In the genomic region with DNA sequence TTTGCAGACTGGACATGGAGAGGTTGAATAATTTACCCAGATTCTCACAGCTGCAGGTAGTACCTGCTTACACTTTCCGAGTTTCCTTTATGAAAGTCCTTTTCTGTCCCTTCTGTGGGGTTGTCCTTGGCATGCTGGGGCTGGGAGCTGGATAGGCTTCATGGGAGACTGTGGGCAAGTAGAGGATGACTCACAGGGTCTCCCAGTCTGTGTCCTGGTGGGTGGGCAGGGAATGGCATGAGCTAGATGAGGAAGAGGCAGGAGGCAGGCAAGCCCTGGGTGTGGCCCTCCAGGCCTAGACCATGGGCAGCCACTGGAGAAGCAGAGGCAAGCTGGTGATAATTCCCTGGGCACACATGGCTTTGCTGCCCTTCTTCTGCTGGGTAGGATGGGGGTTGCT, we compare ENCODE assay signal across 18 cellular contexts.
DNase-seq lines count a peak whose midpoint lies in the region; FAIRE-seq and TF ChIP-seq lines count a peak whose summit lies in the region.
"Had no signal": no experiment of that assay in that cellular context is flagged by ENCODE, and none has a peak within 500 bp of the region (broad histone marks: within the 10 kb centered on the region; RNA-seq: fewer than 3 reads in every experiment).

No MANE protein-coding gene starts in this region.

- H3K4me1 ChIP-seq in smooth muscle cell (ENCODE audit: low read depth) (no peaks in the 10 kb centered on the region), H9 (ENCODE audit: insufficient read depth, low read length) (peaks cover 4% of the 10 kb centered on the region; the same call in 1 of the 2 replicates), HAP-1 (no peaks in the 10 kb centered on the region)

- H3K27me3 Mint-ChIP-seq in H9 (ENCODE audit: low read depth): peaks cover 11% of the 10 kb centered on the region

- H3K4me1 Mint-ChIP-seq in H9: peaks cover 18 to 29% of the 10 kb centered on the region in 2 experiments

- H4K8ac ChIP-seq in H9 (replicated peaks; ENCODE audit: insufficient read length, low read depth, low read length): no peak overlapping the region

- H3K4me3 Mint-ChIP-seq in H9: no peak overlapping the region

- H3K56ac ChIP-seq in H9 (ENCODE audit: insufficient read length, low read depth, low read length): no peak overlapping the region

- H3K18ac ChIP-seq in H9 (ENCODE audit: insufficient read length, low read depth, low read length): no peak overlapping the region

- H3K27me3 ChIP-seq in smooth muscle cell (ENCODE audit: low read depth) (no peaks in the 10 kb centered on the region), H9 (ENCODE audit: insufficient read depth, low read length) (no peaks in the 10 kb centered on the region), HAP-1 (ENCODE audit: low read depth) (no peaks in the 10 kb centered on the region)
- H3K27me3 ChIP-seq: SJCRH30 had no signal

- H3K27ac Mint-ChIP-seq in H9: no peak overlapping the region; a peak in 1 of 7 replicates

- H2BK120ac ChIP-seq in H9 (ENCODE audit: low read depth, low read length, poor library complexity, severe bottlenecking): no peak overlapping the region

- H3K36me3 ChIP-seq in smooth muscle cell (ENCODE audit: low read depth) (no peaks in the 10 kb centered on the region), HAP-1 (replicated peaks) (no peaks in the 10 kb centered on the region)

- H3K27ac ChIP-seq in smooth muscle cell (ENCODE audit: low read depth) (no peak overlapping the region), H9 (ENCODE audit: insufficient read length, low read depth, low read length) (no peak overlapping the region)
- H3K27ac ChIP-seq: HL-60, SJCRH30 had no signal

- H3K9ac ChIP-seq in smooth muscle cell (ENCODE audit: low read depth) (no peak overlapping the region), H9 (ENCODE audit: extremely low read depth, insufficient read length, low read length) (no peak overlapping the region)

- no peak overlapping the region for H2BK12ac ChIP-seq in H9 (ENCODE audit: insufficient read length, low read depth, low read length)

- H3K36me3 Mint-ChIP-seq in H9 (ENCODE audit: insufficient read depth in 1 of 3, low read depth in 3 of 3): no peaks in the 10 kb centered on the region

- H3K4ac ChIP-seq in H9 (ENCODE audit: low read depth, low read length): no peak overlapping the region

- H3K14ac ChIP-seq in H9 (ENCODE audit: insufficient read depth, low read length): no peak overlapping the region

- H3K9me3 ChIP-seq in smooth muscle cell (replicated peaks; ENCODE audit: low read depth) (no peaks in the 10 kb centered on the region), H9 (ENCODE audit: control insufficient read depth, low read depth, low read length) (no peaks in the 10 kb centered on the region), HAP-1 (no peaks in the 10 kb centered on the region)
- H3K9me3 ChIP-seq: SJCRH30 had no signal

- in situ Hi-C loops in HAP-1 (cut with MboI; ENCODE audit: low sequenced_read_pairs): no loop called here

- no peak overlapping the region for H2BK15ac ChIP-seq in H9 (ENCODE audit: low read depth, low read length)

- H2AFZ ChIP-seq in smooth muscle cell (ENCODE audit: low read depth) (no peak overlapping the region), H9 (ENCODE audit: low read length) (no peak overlapping the region)

- H3K9me3 Mint-ChIP-seq in H9: no peaks in the 10 kb centered on the region; a peak in 1 of 5 replicates

- no peak overlapping the region for H4K91ac ChIP-seq in H9 (ENCODE audit: insufficient read length, low read depth, low read length)

- peak; percentile 79 for FAIRE-seq in RCC 7860 (lab: Jason Lieb, UNC)
- FAIRE-seq: D721Med, H54 had no signal

- no peak overlapping the region for H2AK5ac ChIP-seq in H9 (ENCODE audit: insufficient read length, low read length)

- H3K4me3 ChIP-seq in smooth muscle cell (no peak overlapping the region), HAP-1 (no peak overlapping the region)
- H3K4me3 ChIP-seq: SJCRH30 had no signal

- H3T11ph ChIP-seq in H9 (ENCODE audit: low read length): no peak overlapping the region

- no peak overlapping the region for H3K23ac ChIP-seq in H9 (ENCODE audit: insufficient read length, low read depth, low read length)

- no peaks in the 10 kb centered on the region for H3K23me2 ChIP-seq in H9 (ENCODE audit: insufficient read length, low read depth, low read length, poor library complexity, severe bottlenecking)

- WGBS in smooth muscle cell (ENCODE audit: low lambda C conversion rate): 83% methylated on average over 1 of the region's 1 CpG
- no CpG with 5 or more reads among the region's 1 CpG for WGBS in H9 (ENCODE audit: extremely low coverage, insufficient read length, low lambda C conversion rate)

- H4K20me1 ChIP-seq in smooth muscle cell (ENCODE audit: low read depth) (peaks cover 95% of the 10 kb centered on the region), H9 (ENCODE audit: control insufficient read depth, insufficient read depth, insufficient read length) (no peaks in the 10 kb centered on the region)

- peaks cover 78% of the 10 kb centered on the region for H3K79me2 ChIP-seq in smooth muscle cell (ENCODE audit: low read depth)
- no peaks in the 10 kb centered on the region for H3K79me2 ChIP-seq in H9 (ENCODE audit: insufficient read depth, low read length)

- no peaks in the 10 kb centered on the region for H3K79me1 ChIP-seq in H9 (ENCODE audit: insufficient read depth, low read depth, low read length, poor library complexity, severe bottlenecking)

- DNase-seq in EL (peak; percentile 52), RCC 7860 (ENCODE audit: low spot score) (peak; percentile 78), glomerular visceral epithelial cell (ENCODE audit: extremely low spot score) (peak; percentile 69), smooth muscle cell (lab: John Stamatoyannopoulos, UW; ENCODE audit: unreplicated experiment) (no peak), H9 (no peak), HAP-1 (ENCODE audit: low spot score in 2 of 2) (no peak), NCI-H2081 treated with DMSO at 0.1 percent for 48 hours (lab: John Stamatoyannopoulos, UW) (no peak)
- DNase-seq: C1 segment of cervical spinal cord, NCI-H1105, NCI-H1694 treated with DMSO at 0.1 percent for 48 hours, NCI-H2107, NCI-H2227 treated with DMSO at 0.1 percent for 48 hours, NCI-H526, PC-3, SJCRH30 had no signal

- peak overlapping the region; percentile 4 for H3K4me2 ChIP-seq in smooth muscle cell
- H3K4me2 ChIP-seq in H9 (ENCODE audit: insufficient read depth, insufficient read length, low read length): no peak overlapping the region

- no peaks in the 10 kb centered on the region for H3F3A ChIP-seq in smooth muscle cell (ENCODE audit: low read depth)

- TF ChIP-seq CTCF in smooth muscle cell (IDR thresholded peaks at IDR 0.05; ENCODE audit: borderline replicate concordance, insufficient read depth, poor library complexity, severe bottlenecking): no peak
- no peak for TF ChIP-seq CTCF in H9 (conservative IDR thresholded peaks at IDR 0.05)

- H2BK5ac ChIP-seq in H9 (ENCODE audit: insufficient read length, low read length): no peak overlapping the region

- no peak overlapping the region for H4K5ac ChIP-seq in H9 (ENCODE audit: insufficient read length, low read depth, low read length)

- no peak overlapping the region for H2BK20ac ChIP-seq in H9 (ENCODE audit: low read depth, low read length, poor library complexity, severe bottlenecking)

Comparison
In these comparisons a context has a peak if more than half of its experiments do, and no peak if none do; other contexts are left out.
1. DNase-seq: peak in EL (single experiment), RCC 7860 (single experiment) and glomerular visceral epithelial cell (single experiment); none in smooth muscle cell (single experiment), H9 (single experiment), HAP-1 (0 of 2) and NCI-H2081 treated with DMSO at 0.1 percent for 48 hours (single experiment).